Comparison of ENCODE assay signal across 8 cellular contexts in genomic region chr5:83844320-83845068, GRCh38.
DNase-seq lines count a peak whose midpoint lies in the region; ATAC-seq lines count a peak whose summit lies in the region.

No MANE protein-coding gene starts in this region.

- H3K4me3 Mint-ChIP-seq in activated CD8-positive, alpha-beta T cell treated with anti-CD3 and anti-CD28 coated beads, Interleukin-2, amount 10 ng/mL, durations not matched to agents 7 days and 5 days = peak overlapping the region; percentile 59

- CTCF ChIA-PET in activated CD8-positive, alpha-beta T cell treated with anti-CD3 and anti-CD28 coated beads, Interleukin-2, amount 10 ng/mL, durations not matched to agents 7 days and 5 days (lab: Charles Lee) = no interaction called here

- peak; percentile 9 for DNase-seq in ELF-1 (ENCODE audit: low read depth, low spot score)
- DNase-seq in activated CD8-positive, alpha-beta T cell treated with anti-CD3 and anti-CD28 coated beads, Interleukin-2, amount 10 ng/mL, durations not matched to agents 7 days and 5 days = peak; percentile 66
- DNase-seq in non-pigmented ciliary epithelial cell (ENCODE audit: low read depth) = peak; percentile 63
- DNase-seq in NCI-H1105 treated with DMSO at 0.1 percent for 48 hours (lab: John Stamatoyannopoulos, UW) = no peak
- no peak for DNase-seq in NCI-H2081 (lab: John Stamatoyannopoulos, UW)
- DNase-seq in NCI-H1417 treated with DMSO at 0.1 percent for 48 hours (lab: John Stamatoyannopoulos, UW) = no peak

- H3K27ac Mint-ChIP-seq in activated CD8-positive, alpha-beta T cell treated with anti-CD3 and anti-CD28 coated beads, Interleukin-2, amount 10 ng/mL, durations not matched to agents 7 days and 5 days = peak overlapping the region; percentile 88

- POLR2A ChIA-PET in activated CD8-positive, alpha-beta T cell treated with anti-CD3 and anti-CD28 coated beads, Interleukin-2, amount 10 ng/mL, durations not matched to agents 7 days and 5 days (lab: Charles Lee) = no interaction called here

- peaks cover 4% of the 10 kb centered on the region for H3K27me3 Mint-ChIP-seq in activated CD8-positive, alpha-beta T cell treated with anti-CD3 and anti-CD28 coated beads, Interleukin-2, amount 10 ng/mL, durations not matched to agents 7 days and 5 days (ENCODE audit: low read depth)

- H3K4me1 Mint-ChIP-seq in activated CD8-positive, alpha-beta T cell treated with anti-CD3 and anti-CD28 coated beads, Interleukin-2, amount 10 ng/mL, durations not matched to agents 7 days and 5 days (ENCODE audit: low read depth) = peaks cover 24% of the 10 kb centered on the region

- no peaks in the 10 kb centered on the region for H3K9me3 Mint-ChIP-seq in activated CD8-positive, alpha-beta T cell treated with anti-CD3 and anti-CD28 coated beads, Interleukin-2, amount 10 ng/mL, durations not matched to agents 7 days and 5 days (ENCODE audit: insufficient read depth)

- peaks cover 2% of the 10 kb centered on the region for H3K36me3 Mint-ChIP-seq in activated CD8-positive, alpha-beta T cell treated with anti-CD3 and anti-CD28 coated beads, Interleukin-2, amount 10 ng/mL, durations not matched to agents 7 days and 5 days (ENCODE audit: low read depth)

- ATAC-seq in GM19397 (IDR thresholded peaks at IDR 0.05; ENCODE audit: unreplicated experiment) = peak; percentile 98
- ATAC-seq in HG03354 (IDR thresholded peaks at IDR 0.05; ENCODE audit: poor library complexity, severe bottlenecking, unreplicated experiment) = peak; percentile 98
- peak; percentile 94 for ATAC-seq in activated CD8-positive, alpha-beta T cell treated with anti-CD3 and anti-CD28 coated beads, Interleukin-2, amount 10 ng/mL, durations not matched to agents 7 days and 5 days

Comparison
In these comparisons a context has a peak if more than half of its experiments do, and no peak if none do; other contexts are left out.
1. DNase-seq: peak in ELF-1 (single experiment), activated CD8-positive, alpha-beta T cell treated with anti-CD3 and anti-CD28 coated beads, Interleukin-2, amount 10 ng/mL, durations not matched to agents 7 days and 5 days (single experiment) and non-pigmented ciliary epithelial cell (single experiment); none in NCI-H1105 treated with DMSO at 0.1 percent for 48 hours (single experiment), NCI-H2081 (0 of 2) and NCI-H1417 treated with DMSO at 0.1 percent for 48 hours (single experiment).
2. Peak in every context shown above with its lines, with median percentiles within 50 percentile points of each other: ATAC-seq.